16 cellular contexts compared by ENCODE assay signal in the genomic region with DNA sequence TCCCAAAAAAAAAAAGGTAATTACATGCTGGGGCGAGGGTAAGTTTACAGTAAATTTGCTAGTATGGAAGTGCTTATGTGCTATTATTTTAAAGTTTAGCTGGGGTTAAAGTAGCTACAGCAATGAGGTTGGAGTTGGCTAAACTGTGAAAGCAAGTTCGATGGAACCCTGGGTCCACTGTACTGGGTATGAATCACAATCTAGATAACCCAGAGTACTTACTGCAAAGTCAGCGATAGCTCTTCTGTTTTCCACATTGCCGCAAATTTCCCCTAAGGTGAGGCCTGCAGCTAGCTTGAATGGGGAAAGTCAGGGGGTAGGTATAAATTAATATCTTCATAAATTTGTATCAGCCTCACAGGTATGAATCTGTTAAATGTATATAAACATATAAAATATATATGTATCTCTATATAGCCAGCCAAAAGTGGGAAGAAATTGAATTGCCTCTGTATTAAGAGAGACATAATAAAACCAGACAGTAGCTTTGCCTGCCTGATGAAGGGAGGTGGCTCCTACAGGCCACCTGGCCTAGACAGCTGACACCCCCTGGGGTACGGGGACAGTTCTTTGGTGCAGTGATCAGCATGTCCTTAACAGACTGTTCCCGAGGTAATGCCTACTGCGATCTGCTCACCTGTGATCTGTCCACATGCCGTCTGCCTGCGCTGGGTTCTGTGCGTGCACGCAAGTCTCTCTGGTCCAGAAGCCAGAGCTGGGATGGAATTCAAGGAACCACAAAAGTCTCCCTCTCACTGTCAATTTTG. TPM values are rescaled to one million over a fixed set of nuclear protein-coding genes. Genes with fewer than 3 reads are reported as not detected.
A peak's percentile ranks its signal among the peaks of the same experiment; 100 is the strongest.
DNase-seq lines count a peak whose midpoint lies in the region; ATAC-seq, FAIRE-seq and TF ChIP-seq lines count a peak whose summit lies in the region.
"Had no signal": no experiment of that assay in that cellular context is flagged by ENCODE, and none has a peak within 500 bp of the region (broad histone marks: within the 10 kb centered on the region; RNA-seq: fewer than 3 reads in every experiment).

No MANE protein-coding gene starts in this region.

- CTCF ChIA-PET in K562 (lab: Yijun Ruan, JAX; ENCODE audit: low intra/inter-chr PET ratio) (no interaction called here), mammary epithelial cell (lab: Charles Lee; ENCODE audit: low non-redundant PET) (no interaction called here)

- no peak for ATAC-seq in K562
- ATAC-seq: T-cell had no signal

- intact Hi-C loops in K562 (cut with micrococcal nuclease) (loop anchor here (10.0 kb wide), 1 partner anchor 479 kb away; a partner anchor contains a TSS), mammary epithelial cell (cut with micrococcal nuclease) (no loop called here)

- H3K4me1 ChIP-seq in K562 (replicated peaks in 1 of 2; ENCODE audit: control insufficient read depth in 2 of 2, insufficient read depth in 2 of 2, low read length in 2 of 2) (peaks cover 0 to 5% of the 10 kb centered on the region in 2 experiments; a peak in 4 of 5 replicates), GM23248 (ENCODE audit: insufficient read depth) (no peaks in the 10 kb centered on the region), mammary epithelial cell (ENCODE audit: insufficient read depth, low read length) (no peaks in the 10 kb centered on the region)
- H3K4me1 ChIP-seq: Caco-2 had no signal

- no peak overlapping the region for H3K4me3 Mint-ChIP-seq in glutamatergic neuron (ENCODE audit: unreplicated experiment)
- H3K4me3 Mint-ChIP-seq: T-cell had no signal

- H3K9ac ChIP-seq in K562 (ENCODE audit: insufficient read depth in 1 of 2, low read depth in 2 of 2, low read length in 2 of 2) = no peak overlapping the region
- no peak overlapping the region for H3K9ac ChIP-seq in GM23248
- H3K9ac ChIP-seq in mammary epithelial cell (ENCODE audit: insufficient read depth, low read length) = no peak overlapping the region
- H3K9ac ChIP-seq: SK-N-SH had no signal

- H4K20me1 ChIP-seq in K562 (replicated peaks; ENCODE audit: control insufficient read depth, insufficient read depth, low read length) (no peaks in the 10 kb centered on the region), GM23248 (ENCODE audit: insufficient read depth) (no peaks in the 10 kb centered on the region), mammary epithelial cell (ENCODE audit: insufficient read depth, low read length) (no peaks in the 10 kb centered on the region)

- H3K4me3 ChIP-seq in K562 (no peak overlapping the region), GM23248 (no peak overlapping the region), mammary epithelial cell (replicated peaks in 1 of 3; ENCODE audit: insufficient read depth in 1 of 3, low read depth in 2 of 3, low read length in 3 of 3) (no peak overlapping the region)

- peak; percentile 20 for DNase-seq in COLO668 (lab: John Stamatoyannopoulos, UW; ENCODE audit: unreplicated experiment)
- peak; percentile 76 for DNase-seq in G401 (ENCODE audit: low spot score)
- no peak for DNase-seq in K562 (ENCODE audit: extremely low read depth in 1 of 4, low spot score in 3 of 4)
- no peak for DNase-seq in glutamatergic neuron
- no peak for DNase-seq in GM23248
- DNase-seq in mammary epithelial cell = no peak
- DNase-seq in activated CD4-positive, alpha-beta T cell treated with anti-CD3 and anti-CD28 coated beads, Interleukin-2, amount 50 U/mL, for 4 hours = no peak
- DNase-seq: Caco-2, GF-D8, GOT3, KG1, NCI-H446, T-cell had no signal

- in situ Hi-C loops in G401 (cut with HindIII; ENCODE audit: low sequenced_read_pairs) (no loop called here), K562 (cut with MboI) (loop anchor here (10.0 to 25.0 kb wide), 2 partner anchors 249 to 1042 kb away; no protein-coding TSS in a partner anchor), GM23248 (cut with MboI) (no loop called here), mammary epithelial cell (cut with MboI; ENCODE audit: low sequenced_read_pairs in 2 of 2) (loop anchor here in 1 of 2 donors (5.0 to 10.0 kb wide), 2 partner anchors 87 to 259 kb away; no protein-coding TSS in a partner anchor)

- H3K4me2 ChIP-seq in K562 (ENCODE audit: insufficient read depth, low read length) (no peak overlapping the region), GM23248 (ENCODE audit: unreplicated experiment) (no peak overlapping the region), mammary epithelial cell (ENCODE audit: insufficient read depth, low read depth, low read length) (no peak overlapping the region)
- H3K4me2 ChIP-seq: SK-N-SH had no signal

- H2AFZ ChIP-seq in K562 (ENCODE audit: low read depth, low read length) (peak overlapping the region; percentile 75), GM23248 (no peak overlapping the region), mammary epithelial cell (ENCODE audit: low read depth, low read length) (no peak overlapping the region)

- TF ChIP-seq CTCF in K562 (IDR thresholded peaks at IDR 0.05 in 2 of 3, conservative IDR thresholded peaks at IDR 0.05 in 1 of 3; ENCODE audit: insufficient read depth in 2 of 3, low read depth in 1 of 3, low read length in 3 of 3) = no peak
- TF ChIP-seq CTCF in glutamatergic neuron (IDR thresholded peaks at IDR 0.05; ENCODE audit: partially characterized antibody, unreplicated experiment) = no peak
- TF ChIP-seq CTCF in mammary epithelial cell (conservative IDR thresholded peaks at IDR 0.05 in 1 of 2, IDR thresholded peaks at IDR 0.05 in 1 of 2; ENCODE audit: extremely low read depth in 1 of 2, insufficient read depth in 1 of 2, low read depth in 1 of 2, low read length in 2 of 2) = no peak

- WGBS in K562 (ENCODE audit: insufficient coverage, low coverage, missing lambda C conversion rate) = 38% methylated on average over 11 of the region's 11 CpGs
- 64 to 66% methylated on average over 11 of the region's 11 CpGs for WGBS in GM23248 (ENCODE audit: low coverage in 1 of 2, low lambda C conversion rate in 2 of 2, missing lambda C conversion rate in 2 of 2), 2 experiments
- 55% methylated on average over 11 of the region's 11 CpGs for WGBS in mammary epithelial cell (ENCODE audit: low coverage, missing lambda C conversion rate)

- TF ChIP-seq RAD21 in K562 (CRISPR knock-in tag; conservative IDR thresholded peaks at IDR 0.05 in 1 of 2, IDR thresholded peaks at IDR 0.05 in 1 of 2) = no peak

- no peaks in the 10 kb centered on the region for H3F3A ChIP-seq in GM23248 (ENCODE audit: insufficient read depth)

- no peaks in the 10 kb centered on the region for H3K9me2 ChIP-seq in GM23248 (ENCODE audit: insufficient read depth)
- H3K9me2 ChIP-seq: SK-N-SH had no signal

- TF ChIP-seq POLR2A in K562 (conservative IDR thresholded peaks at IDR 0.05) = no peak

- dilution Hi-C loops in mammary epithelial cell (cut with HindIII; ENCODE audit: low sequenced_read_pairs) = no loop called here

- no peak for TF ChIP-seq EP300 in K562 (IDR thresholded peaks at IDR 0.05; ENCODE audit: low read length)

- peaks cover 12% of the 10 kb centered on the region for H3K4me1 Mint-ChIP-seq in glutamatergic neuron (ENCODE audit: low read depth, unreplicated experiment)

- no peaks in the 10 kb centered on the region for H3K36me3 Mint-ChIP-seq in glutamatergic neuron (ENCODE audit: unreplicated experiment)
- H3K36me3 Mint-ChIP-seq: T-cell had no signal

- H3K36me3 ChIP-seq in K562 (ENCODE audit: control insufficient read depth, insufficient read depth, low read length) (no peaks in the 10 kb centered on the region), GM23248 (ENCODE audit: low read depth) (no peaks in the 10 kb centered on the region), mammary epithelial cell (ENCODE audit: insufficient read depth, low read length) (no peaks in the 10 kb centered on the region)

- BruUV-seq in K562 (replicated peaks; lab: Mats Ljungman, UMichigan) (no TSS peak), mammary epithelial cell (replicated peaks; lab: Mats Ljungman, UMichigan) (no TSS peak)

- H3K9me3 Mint-ChIP-seq in glutamatergic neuron (ENCODE audit: unreplicated experiment) = peaks cover 3% of the 10 kb centered on the region
- H3K9me3 Mint-ChIP-seq: T-cell had no signal

- peaks cover 1% of the 10 kb centered on the region for H3K27me3 Mint-ChIP-seq in glutamatergic neuron (ENCODE audit: unreplicated experiment)

- H3K9me3 ChIP-seq in K562 (replicated peaks; ENCODE audit: control insufficient read depth, insufficient read depth, low read depth, low read length) (no peaks in the 10 kb centered on the region; the same call in 1 of the 2 replicates), GM23248 (ENCODE audit: low read depth) (no peaks in the 10 kb centered on the region), mammary epithelial cell (replicated peaks; ENCODE audit: insufficient read depth, low read length) (no peaks in the 10 kb centered on the region)
- H3K9me3 ChIP-seq: Caco-2, SK-N-SH had no signal

- no peaks in the 10 kb centered on the region; a peak in 1 of 5 replicates for H3K27me3 ChIP-seq in K562 (ENCODE audit: control insufficient read depth in 2 of 2, insufficient read depth in 2 of 2, low read length in 2 of 2)
- H3K27me3 ChIP-seq in GM23248 (replicated peaks; ENCODE audit: insufficient read depth) = no peaks in the 10 kb centered on the region
- H3K27me3 ChIP-seq in mammary epithelial cell (ENCODE audit: insufficient read depth, low read length) = no peaks in the 10 kb centered on the region

- H3K79me2 ChIP-seq in K562 (ENCODE audit: control insufficient read depth, insufficient read depth, low read length) = no peaks in the 10 kb centered on the region
- no peaks in the 10 kb centered on the region for H3K79me2 ChIP-seq in GM23248 (ENCODE audit: insufficient read depth)
- no peaks in the 10 kb centered on the region for H3K79me2 ChIP-seq in mammary epithelial cell (ENCODE audit: insufficient read depth, low read length)

- H3K9me1 ChIP-seq in K562 (ENCODE audit: control insufficient read depth, insufficient read depth, low read length) = no peaks in the 10 kb centered on the region

- FAIRE-seq in K562 (lab: Jason Lieb, UNC) = no peak

- POLR2A ChIA-PET in K562 (lab: Yijun Ruan, JAX) = interaction anchor here (0.6 to 0.9 kb wide), 4 partner anchors 15 to 115 kb away, joined by 3 read pairs; no protein-coding TSS in a partner anchor

- no peak overlapping the region for H3K27ac ChIP-seq in K562 (ENCODE audit: extremely low read depth, low read depth, low read length)
- no peak overlapping the region for H3K27ac ChIP-seq in GM23248
- H3K27ac ChIP-seq in mammary epithelial cell (ENCODE audit: insufficient read depth, low read depth, low read length) = no peak overlapping the region

- H3K27ac Mint-ChIP-seq in glutamatergic neuron (ENCODE audit: unreplicated experiment) = peak overlapping the region; percentile 14
- H3K27ac Mint-ChIP-seq: T-cell had no signal

RNA-seq across cellular contexts. Expression of a gene that starts 30.6 kb away (rescaled TPM):
- not detected in 2 replicates for total RNA-seq in G401 (2014; rRNA removed; shearing (Covaris generic))
- total RNA-seq in K562 (2011; cell fraction: chromatin; rRNA removed; ENCODE audit: low replicate concordance) = not detected in 2 replicates
- total RNA-seq in K562 (2011; cell fraction: nucleolus; rRNA removed) = not detected in 2 replicates
- total RNA-seq in K562 (2011; cell fraction: nucleoplasm; rRNA removed) = not detected in 2 replicates
- not detected in 2 replicates for total RNA-seq in K562 (2014; rRNA removed)
- total RNA-seq in K562 (2014; rRNA removed; fragmentation: Illumina TruSeq; extraction: Trizol) = not detected in 2 replicates
- total RNA-seq in K562 (2015; rRNA removed; fragmentation: Illumina TruSeq; extraction: Trizol) = not detected in 2 replicates
- not detected in 2 replicates for total RNA-seq in K562 (2021)
- polyA plus RNA-seq in K562 (2011; rRNA removed) = not detected in 2 replicates
- polyA plus RNA-seq in K562 (2011; cell fraction: cytosol; rRNA removed) = not detected in 2 replicates
- not detected in 2 replicates for polyA plus RNA-seq in K562 (2011; cell fraction: nucleus; rRNA removed)
- polyA plus RNA-seq in K562 (2012) = not detected in 2 replicates
- not detected in 2 replicates for polyA plus RNA-seq in K562 (2014; fragmentation: Illumina TruSeq; extraction: Trizol)
- not detected for polyA plus RNA-seq in K562 (2014; fragmentation: Nextera tagmentation; extraction: Ambion mirVana)
- polyA plus RNA-seq in K562 (2014; rRNA removed) = not detected in 2 replicates
- not detected in 2 replicates for polyA minus RNA-seq in K562 (2011; rRNA and poly(A)+ RNA removed)
- polyA minus RNA-seq in K562 (2011; cell fraction: cytosol; rRNA and poly(A)+ RNA removed) = not detected in 2 replicates
- polyA minus RNA-seq in K562 (2011; cell fraction: nucleus; rRNA and poly(A)+ RNA removed) = not detected in 2 replicates
- total RNA-seq in glutamatergic neuron (ENCODE audit: unreplicated experiment) = not detected
- not detected in 2 replicates for total RNA-seq in GM23248 (2014; rRNA removed; shearing (Covaris generic))
- not detected in 2 replicates for polyA plus RNA-seq in GM23248 (2016; fragmentation: Nextera tagmentation; extraction: Ambion mirVana)
- not detected for total RNA-seq in mammary epithelial cell
- polyA plus RNA-seq in mammary epithelial cell = not detected
- polyA minus RNA-seq in mammary epithelial cell = not detected
- total RNA-seq: Caco-2, Daoy, RPMI7951, T-cell had no signal
- polyA plus RNA-seq: SK-N-SH had no signal

RNA-seq across cellular contexts. Expression of a gene that starts 31.4 kb away (rescaled TPM):
- 99.8 and 163 TPM in 2 replicates for total RNA-seq in G401 (2014; rRNA removed; shearing (Covaris generic))
- total RNA-seq in K562 (2011; cell fraction: chromatin; rRNA removed; ENCODE audit: low replicate concordance) = 32.7 and 42.6 TPM in 2 replicates
- total RNA-seq in K562 (2011; cell fraction: nucleolus; rRNA removed) = 24.0 and 28.4 TPM in 2 replicates
- total RNA-seq in K562 (2011; cell fraction: nucleoplasm; rRNA removed) = 31.4 and 34.3 TPM in 2 replicates
- total RNA-seq in K562 (2014; rRNA removed) (100 and 107 TPM in 2 replicates), K562 (2014; rRNA removed; fragmentation: Illumina TruSeq; extraction: Trizol) (122 and 126 TPM in 2 replicates), K562 (2015; rRNA removed; fragmentation: Illumina TruSeq; extraction: Trizol) (134 and 143 TPM in 2 replicates), K562 (2021) (82.3 and 85.6 TPM in 2 replicates), glutamatergic neuron (ENCODE audit: unreplicated experiment) (24.9 TPM), mammary epithelial cell (10 to 100 TPM; 36.1 to 69.5 TPM)
- polyA plus RNA-seq in K562 (2011; rRNA removed) (75.0 and 97.3 TPM in 2 replicates), K562 (2014; fragmentation: Illumina TruSeq; extraction: Trizol) (115 and 132 TPM in 2 replicates), K562 (2014; fragmentation: Nextera tagmentation; extraction: Ambion mirVana) (100 to 1,000 TPM in 1 of 2 experiments, 10 to 100 TPM in 1; 97.3 to 170 TPM), K562 (2014; rRNA removed) (93.1 and 94.3 TPM in 2 replicates), GM23248 (2016; fragmentation: Nextera tagmentation; extraction: Ambion mirVana) (60.7 and 62.6 TPM in 2 replicates), mammary epithelial cell (46.6 TPM)
- polyA plus RNA-seq in K562 (2011; cell fraction: cytosol; rRNA removed) = 45.3 and 56.8 TPM in 2 replicates
- polyA plus RNA-seq in K562 (2011; cell fraction: nucleus; rRNA removed) = 25.3 and 29.5 TPM in 2 replicates
- 64.4 and 111 TPM in 2 replicates for polyA plus RNA-seq in K562 (2012)
- 87.0 and 98.8 TPM in 2 replicates for polyA minus RNA-seq in K562 (2011; rRNA and poly(A)+ RNA removed)
- polyA minus RNA-seq in K562 (2011; cell fraction: cytosol; rRNA and poly(A)+ RNA removed) = 33.4 and 54.2 TPM in 2 replicates
- polyA minus RNA-seq in K562 (2011; cell fraction: nucleus; rRNA and poly(A)+ RNA removed) = 24.0 and 33.1 TPM in 2 replicates
- 63.6 and 75.4 TPM in 2 replicates for total RNA-seq in GM23248 (2014; rRNA removed; shearing (Covaris generic))
- polyA minus RNA-seq in mammary epithelial cell = 38.9 TPM

RNA-seq across cellular contexts. Expression of a gene that starts 33.7 kb away (rescaled TPM):
- 70.7 and 75.4 TPM in 2 replicates for total RNA-seq in G401 (2014; rRNA removed; shearing (Covaris generic))
- total RNA-seq in K562 (2011; cell fraction: chromatin; rRNA removed; ENCODE audit: low replicate concordance) = 20.5 and 30.3 TPM in 2 replicates
- 17.8 and 19.8 TPM in 2 replicates for total RNA-seq in K562 (2011; cell fraction: nucleolus; rRNA removed)
- total RNA-seq in K562 (2011; cell fraction: nucleoplasm; rRNA removed) = 24.1 and 36.3 TPM in 2 replicates
- 9.4 and 14.4 TPM in 2 replicates for total RNA-seq in K562 (2014; rRNA removed)
- 16.6 and 17.3 TPM in 2 replicates for total RNA-seq in K562 (2014; rRNA removed; fragmentation: Illumina TruSeq; extraction: Trizol)
- total RNA-seq in K562 (2015; rRNA removed; fragmentation: Illumina TruSeq; extraction: Trizol) = 16.6 and 17.2 TPM in 2 replicates
- total RNA-seq in K562 (2021) = 28.6 and 29.7 TPM in 2 replicates
- 27.1 and 28.9 TPM in 2 replicates for polyA plus RNA-seq in K562 (2011; rRNA removed)
- 28.6 and 28.7 TPM in 2 replicates for polyA plus RNA-seq in K562 (2011; cell fraction: cytosol; rRNA removed)
- 14.7 and 16.9 TPM in 2 replicates for polyA plus RNA-seq in K562 (2011; cell fraction: nucleus; rRNA removed)
- 24.7 and 27.3 TPM in 2 replicates for polyA plus RNA-seq in K562 (2012)
- 26.6 and 27.7 TPM in 2 replicates for polyA plus RNA-seq in K562 (2014; fragmentation: Illumina TruSeq; extraction: Trizol)
- 1 to 10 TPM; 5.7 to 6.4 TPM for polyA plus RNA-seq in K562 (2014; fragmentation: Nextera tagmentation; extraction: Ambion mirVana)
- polyA plus RNA-seq in K562 (2014; rRNA removed) = 26.9 and 39.7 TPM in 2 replicates
- 27.8 and 36.5 TPM in 2 replicates for polyA minus RNA-seq in K562 (2011; rRNA and poly(A)+ RNA removed)
- polyA minus RNA-seq in K562 (2011; cell fraction: cytosol; rRNA and poly(A)+ RNA removed) = 11.0 and 13.0 TPM in 2 replicates
- 10.4 and 13.9 TPM in 2 replicates for polyA minus RNA-seq in K562 (2011; cell fraction: nucleus; rRNA and poly(A)+ RNA removed)
- total RNA-seq in glutamatergic neuron (ENCODE audit: unreplicated experiment) = 31.6 TPM
- total RNA-seq in GM23248 (2014; rRNA removed; shearing (Covaris generic)) = 13.9 and 20.4 TPM in 2 replicates
- polyA plus RNA-seq in GM23248 (2016; fragmentation: Nextera tagmentation; extraction: Ambion mirVana) = 40.4 and 40.5 TPM in 2 replicates
- total RNA-seq in mammary epithelial cell = 10 to 100 TPM in 1 of 2 donors, 1 to 10 TPM in 1; 8.2 to 39.1 TPM
- polyA plus RNA-seq in mammary epithelial cell = 42.2 TPM
- 55.1 TPM for polyA minus RNA-seq in mammary epithelial cell

Comparison
In these comparisons a context has a peak if more than half of its experiments do, and no peak if none do; other contexts are left out.
1. DNase-seq: peak in COLO668 (single experiment) and G401 (single experiment); none in K562 (0 of 4), glutamatergic neuron (single experiment), GM23248 (single experiment), mammary epithelial cell (single experiment) and activated CD4-positive, alpha-beta T cell treated with anti-CD3 and anti-CD28 coated beads, Interleukin-2, amount 50 U/mL, for 4 hours (0 of 2).